8 cellular contexts compared by ENCODE assay signal in genomic region chr12:95073698-95074520, GRCh38. TPM values are rescaled to one million over a fixed set of nuclear protein-coding genes. Genes with fewer than 3 reads are reported as not detected.
DNase-seq lines count a peak whose midpoint lies in the region; ATAC-seq and TF ChIP-seq lines count a peak whose summit lies in the region.

No MANE protein-coding gene starts in this region.

- H3K9me3 Mint-ChIP-seq in activated naive CD8-positive, alpha-beta T cell treated with anti-CD3 and anti-CD28 coated beads, Interleukin-2, amount 10 ng/mL, durations not matched to agents 7 days and 5 days = no peaks in the 10 kb centered on the region

- H3K27me3 ChIP-seq in heart right ventricle (no peaks in the 10 kb centered on the region), lower lobe of right lung (ENCODE audit: low read depth) (no peaks in the 10 kb centered on the region), uterus (no peaks in the 10 kb centered on the region)

- H3K4me3 ChIP-seq in heart right ventricle (peak overlapping the region; percentile 72 to 100 (median 96)), lower lobe of right lung (peak overlapping the region; percentile 97), uterus (peak overlapping the region; percentile 74 to 75)

- 61% methylated on average over 23 of the region's 23 CpGs for WGBS in heart right ventricle, 2 donors

- H3K36me3 Mint-ChIP-seq in activated naive CD8-positive, alpha-beta T cell treated with anti-CD3 and anti-CD28 coated beads, Interleukin-2, amount 10 ng/mL, durations not matched to agents 7 days and 5 days = peaks cover 6% of the 10 kb centered on the region

- POLR2A ChIA-PET in activated naive CD8-positive, alpha-beta T cell treated with anti-CD3 and anti-CD28 coated beads, Interleukin-2, amount 10 ng/mL, durations not matched to agents 7 days and 5 days (lab: Charles Lee) = interaction anchor here (1.1 to 2.5 kb wide), 4 partner anchors 17 to 615 kb away, joined by 3 to 12 read pairs (median 7); partner anchors contain the start of genes CEP83, METAP2 and NDUFA12

- peak overlapping the region; percentile 85 for H3K27ac Mint-ChIP-seq in activated naive CD8-positive, alpha-beta T cell treated with anti-CD3 and anti-CD28 coated beads, Interleukin-2, amount 10 ng/mL, durations not matched to agents 7 days and 5 days

- no peak for ATAC-seq in heart right ventricle
- ATAC-seq in Right ventricle myocardium inferior = no peak
- ATAC-seq in activated naive CD8-positive, alpha-beta T cell treated with anti-CD3 and anti-CD28 coated beads, Interleukin-2, amount 10 ng/mL, durations not matched to agents 7 days and 5 days (ENCODE audit: low read depth) = no peak
- ATAC-seq in lower lobe of right lung = no peak
- ATAC-seq in HG03045 (IDR thresholded peaks at IDR 0.05; ENCODE audit: unreplicated experiment) = no peak
- no peak for ATAC-seq in HG03135 (IDR thresholded peaks at IDR 0.05; ENCODE audit: unreplicated experiment)
- no peak for ATAC-seq in GM19455 (IDR thresholded peaks at IDR 0.05; ENCODE audit: unreplicated experiment)

- H3K9me3 ChIP-seq in heart right ventricle (no peaks in the 10 kb centered on the region), lower lobe of right lung (no peaks in the 10 kb centered on the region), uterus (no peaks in the 10 kb centered on the region)

- TF ChIP-seq POLR2A in uterus (IDR thresholded peaks at IDR 0.05) = no peak

- DNase-seq in heart right ventricle (no peak), Right ventricle myocardium inferior (ENCODE audit: missing footprints) (no peak), lower lobe of right lung (peak; percentile 45), uterus (no peak)
- no peak for DNase-seq in activated naive CD8-positive, alpha-beta T cell treated with anti-CD3 and anti-CD28 coated beads, Interleukin-2, amount 10 ng/mL, durations not matched to agents 7 days and 5 days

- intact Hi-C loops in heart right ventricle (cut with DNase I) (loop anchor here in 2 of 10 donors (5.0 to 10.0 kb wide), 2 partner anchors 143 to 401 kb away; partner anchors contain the start of genes FGD6 (in 1 of the 2), METAP2 (in 1 of the 2) and VEZT (in 1 of the 2)), Right ventricle myocardium inferior (cut with DNase I) (no loop called here), lower lobe of right lung (cut with DNase I) (no loop called here), uterus (cut with DNase I; ENCODE audit: low total_unique reads) (no loop called here)

- H3K36me3 ChIP-seq in heart right ventricle (peaks cover 0 to 11% (median 0%) of the 10 kb centered on the region in 9 donors), lower lobe of right lung (no peaks in the 10 kb centered on the region), uterus (no peaks in the 10 kb centered on the region)

- H3K27ac ChIP-seq in heart right ventricle (peak overlapping the region; percentile 62 to 97 (median 92)), lower lobe of right lung (peak overlapping the region; percentile 93), uterus (peak overlapping the region; percentile 91 to 92)

- H3K27me3 Mint-ChIP-seq in activated naive CD8-positive, alpha-beta T cell treated with anti-CD3 and anti-CD28 coated beads, Interleukin-2, amount 10 ng/mL, durations not matched to agents 7 days and 5 days = no peaks in the 10 kb centered on the region

- peaks cover 0 to 40% (median 9%) of the 10 kb centered on the region in 9 donors for H3K4me1 ChIP-seq in heart right ventricle
- peaks cover 13% of the 10 kb centered on the region for H3K4me1 ChIP-seq in lower lobe of right lung
- H3K4me1 ChIP-seq in uterus = no peaks in the 10 kb centered on the region

- TF ChIP-seq CTCF in heart right ventricle (IDR thresholded peaks at IDR 0.05) (peak; percentile 74 to 94 (median 83)), lower lobe of right lung (IDR thresholded peaks at IDR 0.05) (peak; percentile 81), uterus (IDR thresholded peaks at IDR 0.05) (peak in 3 of 4 experiments; percentile 86 to 91 (median 89))

- H3K4me3 Mint-ChIP-seq in activated naive CD8-positive, alpha-beta T cell treated with anti-CD3 and anti-CD28 coated beads, Interleukin-2, amount 10 ng/mL, durations not matched to agents 7 days and 5 days = peak overlapping the region; percentile 96

- peaks cover 6% of the 10 kb centered on the region for H3K4me1 Mint-ChIP-seq in activated naive CD8-positive, alpha-beta T cell treated with anti-CD3 and anti-CD28 coated beads, Interleukin-2, amount 10 ng/mL, durations not matched to agents 7 days and 5 days

RNA-seq across cellular contexts. Expression of gene NR2C1, which starts 0.5 kb away (rescaled TPM):
- total RNA-seq in heart right ventricle (10 to 100 TPM; 33.6 to 46.0 (median 38.3) TPM), Right ventricle myocardium inferior (35.0 TPM), lower lobe of right lung (38.2 TPM), uterus (100 to 1,000 TPM in 1 of 4 donors, 10 to 100 TPM in 3; 56.7 to 114 (median 80.1) TPM)
- 100 to 1,000 TPM in 1 of 2 donors, 10 to 100 TPM in 1; 11.3 to 189 TPM for polyA plus RNA-seq in heart right ventricle
- total RNA-seq in activated naive CD8-positive, alpha-beta T cell treated with anti-CD3 and anti-CD28 coated beads, Interleukin-2, amount 10 ng/mL, durations not matched to agents 7 days and 5 days = 10 to 100 TPM; 38.4 to 46.5 TPM
